ENCODE assay signal across 8 cellular contexts in the genomic region with DNA sequence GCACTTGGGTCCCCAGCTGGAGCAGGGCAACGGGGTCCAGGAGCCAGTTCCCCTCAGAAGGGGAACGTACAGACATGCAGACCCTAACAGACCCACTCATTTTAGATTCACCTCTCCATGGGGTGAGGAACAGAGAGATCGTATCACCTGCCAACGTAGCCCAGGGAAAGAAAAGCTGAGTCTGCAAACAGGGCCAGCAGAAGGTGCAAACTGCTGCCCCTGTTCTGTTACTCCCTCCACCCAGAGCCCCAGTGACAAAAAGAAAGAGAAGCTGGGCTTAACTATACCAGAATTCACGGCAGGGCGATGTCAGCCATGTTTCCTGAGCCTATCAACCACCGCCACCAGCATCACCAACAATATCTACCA. TPM values are rescaled to one million over a fixed set of nuclear protein-coding genes. Genes with fewer than 3 reads are reported as not detected.
A peak's percentile ranks its signal among the peaks of the same experiment; 100 is the strongest.
DNase-seq lines count a peak whose midpoint lies in the region; ATAC-seq and TF ChIP-seq lines count a peak whose summit lies in the region.

No MANE protein-coding gene starts in this region.

- peaks cover 27% of the 10 kb centered on the region for H3K27me3 Mint-ChIP-seq in nephron progenitor cell (ENCODE audit: low read depth, poor library complexity)

- peak overlapping the region; percentile 99 for H2AFZ ChIP-seq in MM.1S (ENCODE audit: low read length)

- peak overlapping the region; percentile 100 for H3K4me2 ChIP-seq in MM.1S (ENCODE audit: low read depth, low read length)

- no peaks in the 10 kb centered on the region for H3K36me3 ChIP-seq in MM.1S (replicated peaks; ENCODE audit: insufficient read depth, low read length)
- H3K36me3 ChIP-seq in duodenal mucosa (ENCODE audit: control insufficient read depth in 1 of 2, insufficient read depth in 2 of 2, low read length in 2 of 2), result peaks cover 0 to 1% of the 10 kb centered on the region in 2 donors

- TF ChIP-seq CTCF in AG04450 (IDR thresholded peaks at IDR 0.05; ENCODE audit: low read depth, low read length) (no peak), MM.1S (IDR thresholded peaks at IDR 0.05; ENCODE audit: low read length) (no peak), nephron progenitor cell (IDR thresholded peaks at IDR 0.05) (no peak)

- no peaks in the 10 kb centered on the region for H3K9me2 ChIP-seq in MM.1S (replicated peaks; ENCODE audit: insufficient read depth, low read length)

- POLR2A ChIA-PET in AG04450 (lab: Yijun Ruan, JAX), result interaction anchor here (1.9 kb wide), 1 partner anchor 204 kb away, joined by 14 read pairs; a partner anchor contains a TSS

- ATAC-seq in HG02938 (IDR thresholded peaks at IDR 0.05; ENCODE audit: unreplicated experiment), result no peak
- no peak for ATAC-seq in GM19397 (IDR thresholded peaks at IDR 0.05; ENCODE audit: unreplicated experiment)
- ATAC-seq in GM18517 (IDR thresholded peaks at IDR 0.05; ENCODE audit: unreplicated experiment), result no peak

- H3K4me1 ChIP-seq in MM.1S (ENCODE audit: low read length), result peaks cover 10% of the 10 kb centered on the region
- peaks cover 26 to 28% of the 10 kb centered on the region in 2 donors for H3K4me1 ChIP-seq in duodenal mucosa (ENCODE audit: control insufficient read depth in 1 of 2, insufficient read depth in 2 of 2, low read length in 2 of 2)

- H3K9ac ChIP-seq in MM.1S (ENCODE audit: low read length) (peak overlapping the region; percentile 70; the same call in 1 of the 2 replicates), duodenal mucosa (ENCODE audit: low read depth in 1 of 2, low read length in 2 of 2) (peak overlapping the region; percentile 85 to 88)

- H3F3A ChIP-seq in MM.1S (ENCODE audit: insufficient read depth, low read length), result peaks cover 5% of the 10 kb centered on the region; the same call in 1 of the 2 replicates

- no peaks in the 10 kb centered on the region for H3K9me3 Mint-ChIP-seq in nephron progenitor cell

- no peaks in the 10 kb centered on the region for H3K9me3 ChIP-seq in AG04450 (ENCODE audit: control insufficient read depth, insufficient read depth, low read length)
- no peaks in the 10 kb centered on the region for H3K9me3 ChIP-seq in MM.1S (replicated peaks; ENCODE audit: insufficient read depth, low read length)
- H3K9me3 ChIP-seq in duodenal mucosa (ENCODE audit: control insufficient read depth in 1 of 2, low read length in 2 of 2), result no peaks in the 10 kb centered on the region

- H3K36me3 Mint-ChIP-seq in nephron progenitor cell (ENCODE audit: low read depth), result no peaks in the 10 kb centered on the region

- no peak overlapping the region for H3K27ac Mint-ChIP-seq in nephron progenitor cell

- H3K4me3 Mint-ChIP-seq in nephron progenitor cell, result peak overlapping the region; percentile 90

- H4K20me1 ChIP-seq in MM.1S (ENCODE audit: insufficient read depth, low read length), result no peaks in the 10 kb centered on the region

- H3K27me3 ChIP-seq in AG04450 (ENCODE audit: control insufficient read depth, insufficient read depth, low read length) (peaks cover 15% of the 10 kb centered on the region), MM.1S (replicated peaks; ENCODE audit: insufficient read depth, low read length) (no peaks in the 10 kb centered on the region), duodenal mucosa (ENCODE audit: control insufficient read depth in 1 of 2, insufficient read depth in 2 of 2, low read length in 2 of 2) (no peaks in the 10 kb centered on the region)

- H3K4me3 ChIP-seq in AG04450 (ENCODE audit: low read depth, low read length), result peak overlapping the region; percentile 70
- peak overlapping the region; percentile 64 for H3K4me3 ChIP-seq in MM.1S (ENCODE audit: low read length)
- peak overlapping the region; percentile 89 to 93 for H3K4me3 ChIP-seq in duodenal mucosa (ENCODE audit: low read depth in 1 of 2, low read length in 2 of 2)

- peaks cover 44% of the 10 kb centered on the region for H3K4me1 Mint-ChIP-seq in nephron progenitor cell

- peaks cover 25% of the 10 kb centered on the region for H3K79me2 ChIP-seq in MM.1S (ENCODE audit: low read length)

- CTCF ChIA-PET in AG04450 (lab: Charles Lee), result interaction anchor here (0.6 to 6.4 kb wide), 45 partner anchors 10 to 514 kb away, joined by 3 to 40 read pairs (median 5); a partner anchor contains a TSS

- DNase-seq in AG04450 (ENCODE audit: low read depth, low spot score) (no peak), MM.1S (no peak), nephron progenitor cell (no peak), CD1c-positive myeloid dendritic cell (ENCODE audit: extremely low spot score) (no peak)

- H3K27ac ChIP-seq in AG04450 (ENCODE audit: low read depth, low read length) (no peak overlapping the region), MM.1S (ENCODE audit: low read length) (0 out of 2 replicates have a peak overlapping the region, but pooled peaks have one; percentile 57), duodenal mucosa (ENCODE audit: low read depth, low read length) (no peak overlapping the region)

RNA-seq across cellular contexts. Expression of a gene that starts 0.8 kb away (rescaled TPM):
- polyA plus RNA-seq in AG04450 (2011; rRNA removed), result 14.2 and 16.1 TPM in 2 replicates
- polyA minus RNA-seq in AG04450 (2011; rRNA and poly(A)+ RNA removed), result 17.9 and 19.2 TPM in 2 replicates

RNA-seq across cellular contexts. Expression of a gene that starts 15.2 kb away (rescaled TPM):
- 0.01 TPM in 2 replicates for polyA plus RNA-seq in AG04450 (2011; rRNA removed)
- 0.05 TPM in 1 of 2 replicates, not detected in the other for polyA minus RNA-seq in AG04450 (2011; rRNA and poly(A)+ RNA removed)
